In genomic region chr2:86622409-86622877, GRCh38 we compare ENCODE assay signal across 8 cellular contexts. TPM values are rescaled to one million over a fixed set of nuclear protein-coding genes. Genes with fewer than 3 reads are reported as not detected.
DNase-seq lines count a peak whose midpoint lies in the region; ATAC-seq and TF ChIP-seq lines count a peak whose summit lies in the region.

No MANE protein-coding gene starts in this region.

- no peak for ATAC-seq in GM19035 (IDR thresholded peaks at IDR 0.05; ENCODE audit: unreplicated experiment)

- H3K27me3 ChIP-seq in layer of hippocampus (ENCODE audit: control insufficient read depth, insufficient read depth, low read length): no peaks in the 10 kb centered on the region

- TF ChIP-seq CTCF in GM12875 (IDR thresholded peaks at IDR 0.05; ENCODE audit: borderline replicate concordance, insufficient read depth, low read depth, low read length) (no peak), cardiac fibroblast (IDR thresholded peaks at IDR 0.05; ENCODE audit: low read depth, low read length) (no peak)

- H3K27ac ChIP-seq in layer of hippocampus (ENCODE audit: low read depth, low read length): peak overlapping the region; percentile 92

- H3K4me3 ChIP-seq in GM12875 (ENCODE audit: low read depth, low read length): peak overlapping the region; percentile 66
- peak overlapping the region; percentile 68 to 88 for H3K4me3 ChIP-seq in cardiac fibroblast (replicated peaks in 1 of 2; ENCODE audit: low read depth in 2 of 2, low read length in 2 of 2)

- in situ Hi-C loops in ACHN (cut with HindIII; ENCODE audit: low pct_ligation_motif_present, low pct_unique_long_range_greater_than_20kb, low sequenced_read_pairs): no loop called here

- DNase-seq in ACHN (peak; percentile 49), SK-N-DZ (ENCODE audit: low spot score) (peak; percentile 14), cardiac fibroblast (ENCODE audit: low read depth in 2 of 2) (peak; percentile 30 to 41), cerebellar nuclear complex (lab: John Stamatoyannopoulos, UW) (no peak)
- peak; percentile 21 for DNase-seq in stimulated activated CD4-positive, alpha-beta T cell treated with anti-CD3 and anti-CD28 coated beads, Interleukin-4, amount 100 ng/mL, for 1 hour

RNA-seq across cellular contexts. Expression of gene RNF103, which starts 1.2 kb away (rescaled TPM):
- polyA plus RNA-seq in SK-N-DZ (2014; cell fraction: cytosol; rRNA removed): 9.1 and 11.0 TPM in 2 replicates
- polyA plus RNA-seq in SK-N-DZ (2014; cell fraction: nucleus; rRNA removed): 14.2 and 22.7 TPM in 2 replicates

RNA-seq across cellular contexts. Expression of gene CHMP3, which starts 59.2 kb away (rescaled TPM):
- polyA plus RNA-seq in SK-N-DZ (2014; cell fraction: cytosol; rRNA removed): 52.6 and 57.1 TPM in 2 replicates
- 18.4 and 25.1 TPM in 2 replicates for polyA plus RNA-seq in SK-N-DZ (2014; cell fraction: nucleus; rRNA removed)

Comparison
In these comparisons a context has a peak if more than half of its experiments do, and no peak if none do; other contexts are left out.
1. DNase-seq: peak in ACHN (single experiment), SK-N-DZ (single experiment), cardiac fibroblast (2 of 2) and stimulated activated CD4-positive, alpha-beta T cell treated with anti-CD3 and anti-CD28 coated beads, Interleukin-4, amount 100 ng/mL, for 1 hour (single experiment); none in cerebellar nuclear complex (0 of 2).